8 cellular contexts compared by ENCODE assay signal in genomic region chr13:20160346-20161274, GRCh38. TPM values are rescaled to one million over a fixed set of nuclear protein-coding genes. Genes with fewer than 3 reads are reported as not detected.
DNase-seq lines count a peak whose midpoint lies in the region; ATAC-seq lines count a peak whose summit lies in the region.

Gene GJA3, minus strand, starts transcription at chr13:20161052. Its CDS starts 17,764 bp downstream, at chr13:20143288.

- H3K36me3 ChIP-seq in adipocyte (ENCODE audit: control insufficient read depth, insufficient read depth, low read length, severe bottlenecking) (no peaks in the 10 kb centered on the region), iPS-20b (ENCODE audit: insufficient read depth, low read depth, low read length) (no peaks in the 10 kb centered on the region)

- ATAC-seq in HG03045 (IDR thresholded peaks at IDR 0.05; ENCODE audit: unreplicated experiment) = peak; percentile 63

- no peak within 1 kb of the TSS for H3K27ac ChIP-seq in iPS-20b (ENCODE audit: low read length)

- in situ Hi-C loops in SK-MEL-5 (cut with HindIII; ENCODE audit: low pct_unique_long_range_greater_than_20kb, low sequenced_read_pairs) = no loop called here

- H3K9me3 ChIP-seq in adipocyte (ENCODE audit: control insufficient read depth, low read length) = no peaks in the 10 kb centered on the region
- no peaks in the 10 kb centered on the region for H3K9me3 ChIP-seq in iPS-20b (ENCODE audit: insufficient read depth, low read depth, low read length)

- peak; percentile 22 for DNase-seq in SIG-M5 treated with dmso at 0.1 percent for 504 hours (lab: John Stamatoyannopoulos, UW; ENCODE audit: unreplicated experiment)
- no peak for DNase-seq in SIG-M5 (lab: John Stamatoyannopoulos, UW)
- peak; percentile 62 for DNase-seq in SK-MEL-5 (ENCODE audit: low read depth, low spot score)
- DNase-seq in adipocyte (ENCODE audit: low read depth) = peak; percentile 65
- DNase-seq in stimulated activated CD4-positive, alpha-beta T cell treated with anti-CD3 and anti-CD28 coated beads, Interleukin-4, amount 100 ng/mL, for 24 hours = peak; percentile 38
- no peak for DNase-seq in GOT3 (lab: John Stamatoyannopoulos, UW)

- H3K9ac ChIP-seq in adipocyte (ENCODE audit: low read length) = no peak within 1 kb of the TSS
- peak within 1 kb of the TSS; percentile 20; the same call in 1 of the 2 replicates for H3K9ac ChIP-seq in iPS-20b (ENCODE audit: low read depth, low read length)

- H3K27me3 ChIP-seq in adipocyte (replicated peaks; ENCODE audit: control insufficient read depth, insufficient read depth, low read length) = peaks cover 16% of the 10 kb centered on the region
- H3K27me3 ChIP-seq in iPS-20b (ENCODE audit: insufficient read depth, low read length) = peaks cover 71% of the 10 kb centered on the region

- H3K4me1 ChIP-seq in adipocyte (ENCODE audit: control insufficient read depth, insufficient read depth, low read length) = peaks cover 9% of the 10 kb centered on the region
- H3K4me1 ChIP-seq in iPS-20b (ENCODE audit: insufficient read depth, low read length) = peaks cover 7% of the 10 kb centered on the region; the same call in 1 of the 2 replicates

- H3K4me3 ChIP-seq in adipocyte (ENCODE audit: low read length) (peak within 1 kb of the TSS; percentile 72), iPS-20b (ENCODE audit: low read length) (peak within 1 kb of the TSS; percentile 65)

RNA-seq across cellular contexts. Expression of gene GJA3, which starts in this region (rescaled TPM):
- 16.0 and 16.2 TPM in 2 replicates for total RNA-seq in SK-MEL-5 (2014; rRNA removed; shearing (Covaris generic))
- polyA plus RNA-seq in SK-MEL-5 (2015; cell fraction: cytosol; rRNA removed) = 10.9 and 14.4 TPM in 2 replicates
- polyA plus RNA-seq in SK-MEL-5 (2015; cell fraction: nucleus; rRNA removed) = 3.8 and 4.5 TPM in 2 replicates

Comparison
In these comparisons a context has a peak if more than half of its experiments do, and no peak if none do; other contexts are left out.
1. DNase-seq: peak in SIG-M5 treated with dmso at 0.1 percent for 504 hours (single experiment), SK-MEL-5 (single experiment), adipocyte (single experiment) and stimulated activated CD4-positive, alpha-beta T cell treated with anti-CD3 and anti-CD28 coated beads, Interleukin-4, amount 100 ng/mL, for 24 hours (single experiment); none in SIG-M5 (single experiment) and GOT3 (single experiment).